In genomic region chr12:52884526-52885293, GRCh38 we compare ENCODE assay signal across 9 cellular contexts. TPM values are rescaled to one million over a fixed set of nuclear protein-coding genes. Genes with fewer than 3 reads are reported as not detected.
A peak's percentile ranks its signal among the peaks of the same experiment; 100 is the strongest.
DNase-seq lines count a peak whose midpoint lies in the region; ATAC-seq, FAIRE-seq and TF ChIP-seq lines count a peak whose summit lies in the region.
"Had no signal": no experiment of that assay in that cellular context is flagged by ENCODE, and none has a peak within 500 bp of the region (broad histone marks: within the 10 kb centered on the region; RNA-seq: fewer than 3 reads in every experiment).

No MANE protein-coding gene starts in this region.

- H3K27ac Mint-ChIP-seq in activated T-cell treated with anti-CD3 and anti-CD28 coated beads, Interleukin-2, amount 50 U/mL, for 72 hours = no peak overlapping the region
- no peak overlapping the region for H3K27ac Mint-ChIP-seq in osteocyte (ENCODE audit: unreplicated experiment)
- H3K27ac Mint-ChIP-seq: IgD-negative memory B cell had no signal

- H3K4me1 ChIP-seq in transverse colon = peaks cover 2 to 21% (median 7%) of the 10 kb centered on the region in 4 donors

- no peaks in the 10 kb centered on the region for H3K9me3 Mint-ChIP-seq in activated T-cell treated with anti-CD3 and anti-CD28 coated beads, Interleukin-2, amount 50 U/mL, for 72 hours
- H3K9me3 Mint-ChIP-seq in osteocyte (ENCODE audit: unreplicated experiment) = no peaks in the 10 kb centered on the region
- H3K9me3 Mint-ChIP-seq: IgD-negative memory B cell had no signal

- H3K27me3 Mint-ChIP-seq in activated T-cell treated with anti-CD3 and anti-CD28 coated beads, Interleukin-2, amount 50 U/mL, for 72 hours (ENCODE audit: low read depth) = peaks cover 23% of the 10 kb centered on the region
- H3K27me3 Mint-ChIP-seq in osteocyte (ENCODE audit: unreplicated experiment) = no peaks in the 10 kb centered on the region

- no peak for TF ChIP-seq POLR2A in transverse colon (IDR thresholded peaks at IDR 0.05)

- peaks cover 6% of the 10 kb centered on the region for H3K4me1 Mint-ChIP-seq in activated T-cell treated with anti-CD3 and anti-CD28 coated beads, Interleukin-2, amount 50 U/mL, for 72 hours (ENCODE audit: low read depth)
- peaks cover 5% of the 10 kb centered on the region for H3K4me1 Mint-ChIP-seq in osteocyte (ENCODE audit: unreplicated experiment)

- in situ Hi-C loops in transverse colon (cut with MboI; ENCODE audit: low pct_ligation_motif_present in 1 of 4, low pct_unique_long_range_greater_than_20kb in 1 of 4, low sequenced_read_pairs in 3 of 4) = loop anchor here (5.0 to 10.0 kb wide), 6 partner anchors 93 to 730 kb away; no protein-coding TSS in a partner anchor

- H3K36me3 Mint-ChIP-seq in activated T-cell treated with anti-CD3 and anti-CD28 coated beads, Interleukin-2, amount 50 U/mL, for 72 hours (ENCODE audit: insufficient read depth in 2 of 2) = no peaks in the 10 kb centered on the region
- no peaks in the 10 kb centered on the region for H3K36me3 Mint-ChIP-seq in osteocyte (ENCODE audit: unreplicated experiment)

- no peak for TF ChIP-seq EP300 in transverse colon (IDR thresholded peaks at IDR 0.05; ENCODE audit: low read depth)

- TF ChIP-seq CTCF in fibroblast of pulmonary artery (IDR thresholded peaks at IDR 0.05; ENCODE audit: low read length, missing control alignments) = peak; percentile 86
- peak; percentile 98 for TF ChIP-seq CTCF in osteocyte (IDR thresholded peaks at IDR 0.05)
- peak; percentile 90 to 98 (median 95) for TF ChIP-seq CTCF in transverse colon (IDR thresholded peaks at IDR 0.05)

- no peaks in the 10 kb centered on the region for H3K9me3 ChIP-seq in transverse colon

- H3K27me3 ChIP-seq in transverse colon = peaks cover 6% of the 10 kb centered on the region

- WGBS in transverse colon (ENCODE audit: low coverage in 1 of 2), 2 donors = 0 to 20% methylated on average over 1 to 13 of the region's 13 CpGs

- H3K27ac ChIP-seq in transverse colon = peak overlapping the region in 2 of 4 donors; percentile 30 to 45

- peak; percentile 78 to 81 for ATAC-seq in activated T-cell treated with anti-CD3 and anti-CD28 coated beads, Interleukin-2, amount 50 U/mL, for 72 hours (replicated peaks in 1 of 2)
- no peak for ATAC-seq in HG02588 (IDR thresholded peaks at IDR 0.05; ENCODE audit: unreplicated experiment)

- H3K4me3 Mint-ChIP-seq in activated T-cell treated with anti-CD3 and anti-CD28 coated beads, Interleukin-2, amount 50 U/mL, for 72 hours = no peak overlapping the region
- no peak overlapping the region for H3K4me3 Mint-ChIP-seq in osteocyte (ENCODE audit: unreplicated experiment)
- H3K4me3 Mint-ChIP-seq: IgD-negative memory B cell had no signal

- H3K36me3 ChIP-seq in transverse colon = no peaks in the 10 kb centered on the region

- no peak for FAIRE-seq in RCC 7860 (lab: Jason Lieb, UNC)

- H3K4me3 ChIP-seq in fibroblast of pulmonary artery (replicated peaks; ENCODE audit: low read depth, low read length) = no peak overlapping the region
- no peak overlapping the region for H3K4me3 ChIP-seq in transverse colon

- DNase-seq in COLO829 (ENCODE audit: low spot score) = peak; percentile 74
- peak; percentile 85 for DNase-seq in HuH-7.5 (ENCODE audit: low spot score)
- peak; percentile 32 for DNase-seq in RCC 7860 (ENCODE audit: low spot score)
- DNase-seq in activated T-cell treated with anti-CD3 and anti-CD28 coated beads, Interleukin-2, amount 50 U/mL, for 72 hours = peak; percentile 82 to 86
- DNase-seq in fibroblast of pulmonary artery (ENCODE audit: low read depth) = peak; percentile 64
- DNase-seq in osteocyte (ENCODE audit: extremely low spot score, unreplicated experiment) = peak; percentile 91
- peak; percentile 87 for DNase-seq in transverse colon

- intact Hi-C loops in transverse colon (cut with DNase I; ENCODE audit: low total_unique reads) = loop anchor here (2.0 to 5.0 kb wide), 2 partner anchors 96 to 727 kb away; no protein-coding TSS in a partner anchor

RNA-seq across cellular contexts. Expression of gene KRT8, which starts 20.2 kb away (rescaled TPM):
- total RNA-seq in activated T-cell treated with anti-CD3 and anti-CD28 coated beads, Interleukin-2, amount 50 U/mL, for 72 hours = under 1 TPM; 0.65 TPM
- 18.6 and 19.8 TPM in 2 replicates for total RNA-seq in osteocyte
- total RNA-seq in transverse colon = 1,000 to 10,000 TPM; 1,016 to 3,505 (median 2,245) TPM

RNA-seq across cellular contexts. Expression of gene KRT78, which starts 35.9 kb away (rescaled TPM):
- not detected for total RNA-seq in activated T-cell treated with anti-CD3 and anti-CD28 coated beads, Interleukin-2, amount 50 U/mL, for 72 hours
- total RNA-seq in osteocyte = not detected in 2 replicates
- not detected for total RNA-seq in transverse colon

RNA-seq across cellular contexts. Expression of gene KRT79, which starts 50.6 kb away (rescaled TPM):
- total RNA-seq in activated T-cell treated with anti-CD3 and anti-CD28 coated beads, Interleukin-2, amount 50 U/mL, for 72 hours = under 1 TPM; 0.19 to 0.26 TPM
- total RNA-seq in osteocyte (not detected in 2 replicates), transverse colon (not detected)

Comparison
In these comparisons a context has a peak if more than half of its experiments do, and no peak if none do; other contexts are left out.
1. DNase-seq: peak in every context shown above with its lines; median percentile 91 in osteocyte; 87 in transverse colon; 85 in HuH-7.5; 84 in activated T-cell treated with anti-CD3 and anti-CD28 coated beads, Interleukin-2, amount 50 U/mL, for 72 hours; 74 in COLO829; 64 in fibroblast of pulmonary artery; 32 in RCC 7860.
2. RNA of gene KRT8, which starts 20.2 kb away (total RNA-seq): 1,016 to 3,505 TPM in transverse colon; 18.6 to 19.8 TPM in osteocyte and 0.65 TPM in activated T-cell treated with anti-CD3 and anti-CD28 coated beads, Interleukin-2, amount 50 U/mL, for 72 hours; every median in the first group is over 10 times any median in the second.
3. Peak in every context shown above with its lines, with median percentiles within 50 percentile points of each other: CTCF ChIP-seq.